16 cellular contexts compared by ENCODE assay signal in the genomic region with DNA sequence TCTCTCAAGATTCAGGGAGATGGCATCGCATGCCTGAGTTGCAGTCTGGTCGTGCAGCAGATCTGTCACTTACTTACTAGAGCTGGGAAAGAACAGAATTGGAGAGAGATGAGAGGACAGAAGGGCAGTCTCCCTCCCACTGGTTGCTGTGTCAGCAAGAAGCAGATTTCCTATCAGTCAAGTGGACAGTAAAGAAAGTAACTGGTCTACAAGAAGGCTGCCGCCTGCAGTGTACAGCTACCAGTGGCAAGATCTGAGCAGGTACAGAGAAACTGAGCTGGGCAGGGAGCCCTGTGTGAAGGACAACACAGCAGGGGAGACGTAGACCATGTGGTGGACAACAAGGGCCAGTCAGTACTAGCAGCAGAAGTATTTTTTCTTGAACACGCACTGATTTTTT. TPM values are rescaled to one million over a fixed set of nuclear protein-coding genes. Genes with fewer than 3 reads are reported as not detected.
DNase-seq lines count a peak whose midpoint lies in the region; ATAC-seq and TF ChIP-seq lines count a peak whose summit lies in the region.
"Had no signal": no experiment of that assay in that cellular context is flagged by ENCODE, and none has a peak within 500 bp of the region (broad histone marks: within the 10 kb centered on the region; RNA-seq: fewer than 3 reads in every experiment).

No MANE protein-coding gene starts in this region.

- no peaks in the 10 kb centered on the region for H3K9me2 ChIP-seq in hepatocyte (replicated peaks; ENCODE audit: insufficient read depth)

- H4K20me1 ChIP-seq in hepatocyte (ENCODE audit: insufficient read depth, poor library complexity, severe bottlenecking) = no peaks in the 10 kb centered on the region
- H4K20me1 ChIP-seq: BLaER1 treated with 17β-estradiol and CSF1 and Interleukin-3, amounts not matched to agents 10 nM and 100 nM had no signal

- intact Hi-C loops in thyroid gland (cut with DNase I) = no loop called here

- H3K4me2 ChIP-seq in hepatocyte = no peak overlapping the region
- H3K4me2 ChIP-seq: BLaER1 treated with 17β-estradiol and CSF1 and Interleukin-3, amounts not matched to agents 10 nM and 100 nM had no signal

- no peaks in the 10 kb centered on the region for H3K79me2 ChIP-seq in hepatocyte

- peaks cover 10% of the 10 kb centered on the region for H3K9me3 ChIP-seq in WERI-Rb-1 (ENCODE audit: severe bottlenecking)
- H3K9me3 ChIP-seq in hepatocyte (ENCODE audit: low read depth) = no peaks in the 10 kb centered on the region
- H3K9me3 ChIP-seq in thyroid gland = no peaks in the 10 kb centered on the region

- H3K27ac Mint-ChIP-seq in effector memory CD8-positive, alpha-beta T cell = no peak overlapping the region
- H3K27ac Mint-ChIP-seq: CD4-positive, CD25-positive, alpha-beta regulatory T cell had no signal

- no peaks in the 10 kb centered on the region for H3K27me3 ChIP-seq in WERI-Rb-1 (ENCODE audit: insufficient read depth, low read depth, severe bottlenecking)
- no peaks in the 10 kb centered on the region for H3K27me3 ChIP-seq in hepatocyte
- H3K27me3 ChIP-seq in thyroid gland = no peaks in the 10 kb centered on the region
- H3K27me3 ChIP-seq: BLaER1 treated with 17β-estradiol and CSF1 and Interleukin-3, amounts not matched to agents 10 nM and 100 nM had no signal

- no peak for ATAC-seq in effector memory CD8-positive, alpha-beta T cell (replicated peaks)
- no peak for ATAC-seq in HG03108 (IDR thresholded peaks at IDR 0.05; ENCODE audit: unreplicated experiment)
- ATAC-seq: GM12878 had no signal

- peaks cover 0 to 6% of the 10 kb centered on the region in 2 donors for H3K27me3 Mint-ChIP-seq in effector memory CD8-positive, alpha-beta T cell
- H3K27me3 Mint-ChIP-seq: CD4-positive, CD25-positive, alpha-beta regulatory T cell had no signal

- peaks cover 2 to 11% of the 10 kb centered on the region in 2 donors for H3K9me3 Mint-ChIP-seq in effector memory CD8-positive, alpha-beta T cell

- H3K27ac ChIP-seq in WERI-Rb-1 (no peak overlapping the region), hepatocyte (no peak overlapping the region), thyroid gland (no peak overlapping the region)
- H3K27ac ChIP-seq: BLaER1 treated with 17β-estradiol and CSF1 and Interleukin-3, amounts not matched to agents 10 nM and 100 nM; GM23248 had no signal

- no peaks in the 10 kb centered on the region for H3K36me3 Mint-ChIP-seq in effector memory CD8-positive, alpha-beta T cell (ENCODE audit: insufficient read depth)
- H3K36me3 Mint-ChIP-seq: CD4-positive, CD25-positive, alpha-beta regulatory T cell had no signal

- H3K4me3 Mint-ChIP-seq in effector memory CD8-positive, alpha-beta T cell = no peak overlapping the region
- H3K4me3 Mint-ChIP-seq: CD4-positive, CD25-positive, alpha-beta regulatory T cell had no signal

- peak; percentile 44 for DNase-seq in NCI-H510A treated with DMSO at 0.1 percent for 48 hours (lab: John Stamatoyannopoulos, UW)
- no peak for DNase-seq in NCI-H510A (lab: John Stamatoyannopoulos, UW)
- peak; percentile 21 for DNase-seq in WERI-Rb-1
- DNase-seq in hepatocyte (ENCODE audit: low spot score) = peak; percentile 16
- peak; percentile 55 for DNase-seq in thyroid gland
- no peak for DNase-seq in effector memory CD8-positive, alpha-beta T cell
- DNase-seq: 8988T; ACHN; CD4-positive, CD25-positive, alpha-beta regulatory T cell; DMS53; GM23248; H7 had no signal

- H3K4me1 ChIP-seq in hepatocyte (ENCODE audit: insufficient read depth) = no peaks in the 10 kb centered on the region
- H3K4me1 ChIP-seq in thyroid gland = peaks cover 4 to 6% of the 10 kb centered on the region in 2 donors

- TF ChIP-seq POLR2A in thyroid gland (IDR thresholded peaks at IDR 0.05) = no peak

- TF ChIP-seq CTCF in WERI-Rb-1 (IDR thresholded peaks at IDR 0.05; ENCODE audit: low read depth, low read length) (no peak), hepatocyte (IDR thresholded peaks at IDR 0.05; ENCODE audit: poor library complexity) (no peak), thyroid gland (IDR thresholded peaks at IDR 0.05) (no peak)

- 74% methylated on average over 5 of the region's 5 CpGs for WGBS in hepatocyte (ENCODE audit: low lambda C conversion rate, missing lambda C conversion rate)
- 44 to 45% methylated on average over 5 of the region's 5 CpGs for WGBS in thyroid gland, 2 donors

- H3K4me3 ChIP-seq in WERI-Rb-1 (ENCODE audit: low read depth, low read length) = no peak overlapping the region
- no peak overlapping the region for H3K4me3 ChIP-seq in hepatocyte
- no peak overlapping the region for H3K4me3 ChIP-seq in thyroid gland (replicated peaks in 1 of 3)
- H3K4me3 ChIP-seq: BLaER1 treated with 17β-estradiol and CSF1 and Interleukin-3, amounts not matched to agents 10 nM and 100 nM; GM12878; GM23248 had no signal

- H2AFZ ChIP-seq in hepatocyte = no peak overlapping the region
- H2AFZ ChIP-seq: GM23248 had no signal

- no peaks in the 10 kb centered on the region for H3K36me3 ChIP-seq in WERI-Rb-1
- no peaks in the 10 kb centered on the region for H3K36me3 ChIP-seq in hepatocyte (replicated peaks; ENCODE audit: insufficient read depth, low read depth)
- H3K36me3 ChIP-seq in thyroid gland = no peaks in the 10 kb centered on the region
- H3K36me3 ChIP-seq: BLaER1 treated with 17β-estradiol and CSF1 and Interleukin-3, amounts not matched to agents 10 nM and 100 nM had no signal

- no peaks in the 10 kb centered on the region for H3K4me1 Mint-ChIP-seq in effector memory CD8-positive, alpha-beta T cell (ENCODE audit: low read depth in 2 of 2)
- H3K4me1 Mint-ChIP-seq: CD4-positive, CD25-positive, alpha-beta regulatory T cell had no signal

RNA-seq across cellular contexts. Expression of a gene that starts 49.5 kb away (rescaled TPM):
- 1.3 and 1.4 TPM in 2 replicates for total RNA-seq in hepatocyte
- 2.0 and 3.8 TPM in 2 replicates for polyA plus RNA-seq in hepatocyte
- 100 to 1,000 TPM in 2 of 4 donors, 10 to 100 TPM in 2; 43.2 to 242 (median 112) TPM for total RNA-seq in thyroid gland
- total RNA-seq: CD4-positive, CD25-positive, alpha-beta regulatory T cell; GM12878; GM23248; HT-29 had no signal
- polyA plus RNA-seq: CD4-positive, CD25-positive, alpha-beta regulatory T cell; GM12878; GM23248 had no signal

Comparison
In these comparisons a context has a peak if more than half of its experiments do, and no peak if none do; other contexts are left out.
1. DNase-seq: peak in NCI-H510A treated with DMSO at 0.1 percent for 48 hours (single experiment), WERI-Rb-1 (single experiment), hepatocyte (single experiment) and thyroid gland (2 of 2); none in NCI-H510A (single experiment) and effector memory CD8-positive, alpha-beta T cell (0 of 3).
2. RNA of a gene that starts 49.5 kb away (total RNA-seq): 43.2 to 242 TPM in thyroid gland; 1.3 to 1.4 TPM in hepatocyte; every median in the first group is over 10 times any median in the second.